In genomic region chr4:170090667-170091052, GRCh38 we compare ENCODE assay signal across 9 cellular contexts. TPM values are rescaled to one million over a fixed set of nuclear protein-coding genes. Genes with fewer than 3 reads are reported as not detected.
DNase-seq lines count a peak whose midpoint lies in the region; ATAC-seq, FAIRE-seq and TF ChIP-seq lines count a peak whose summit lies in the region.
"Had no signal": no experiment of that assay in that cellular context is flagged by ENCODE, and none has a peak within 500 bp of the region (broad histone marks: within the 10 kb centered on the region; RNA-seq: fewer than 3 reads in every experiment).

No MANE protein-coding gene starts in this region.

- no peak for ATAC-seq in HG02763 (IDR thresholded peaks at IDR 0.05; ENCODE audit: unreplicated experiment)

- FAIRE-seq in H54 (lab: Jason Lieb, UNC) = no peak

- peak overlapping the region; percentile 90 for H2AFZ ChIP-seq in osteoblast (ENCODE audit: low read length)

- H4K20me1 ChIP-seq in osteoblast (ENCODE audit: insufficient read depth, low read length) = no peaks in the 10 kb centered on the region

- peak; percentile 43 for DNase-seq in ELR (ENCODE audit: low read depth)
- peak; percentile 28 for DNase-seq in M059J (ENCODE audit: low read depth)
- no peak for DNase-seq in epithelial cell of proximal tubule (ENCODE audit: low read depth)
- DNase-seq in osteoblast (ENCODE audit: insufficient read length, low spot score, missing footprints) = peak; percentile 81
- DNase-seq in H54 (ENCODE audit: insufficient read length, low spot score) = no peak
- DNase-seq in kidney glomerular epithelial cell (lab: John Stamatoyannopoulos, UW) = no peak
- no peak for DNase-seq in HEK293T (ENCODE audit: extremely low spot score)

- no peaks in the 10 kb centered on the region for H3K27me3 ChIP-seq in osteoblast (ENCODE audit: insufficient read depth, low read length)
- H3K27me3 ChIP-seq: transverse colon had no signal

- H3K4me3 ChIP-seq in epithelial cell of proximal tubule (ENCODE audit: low read depth, low read length) = peak overlapping the region; percentile 69
- H3K4me3 ChIP-seq in osteoblast (ENCODE audit: insufficient read depth, low read length) = peak overlapping the region; percentile 86

- peaks cover 13% of the 10 kb centered on the region for H3K4me1 ChIP-seq in osteoblast (ENCODE audit: insufficient read depth, low read length)

- POLR2A ChIA-PET in HEK293T (lab: Yijun Ruan, JAX) = no interaction called here

- H3K79me2 ChIP-seq in osteoblast (ENCODE audit: insufficient read depth, low read length) = peaks cover 5% of the 10 kb centered on the region

- no peaks in the 10 kb centered on the region for H3K9me3 ChIP-seq in osteoblast (ENCODE audit: low read depth, low read length)
- H3K9me3 ChIP-seq: transverse colon had no signal

- no peak overlapping the region for H3K27ac ChIP-seq in osteoblast (ENCODE audit: low read depth, low read length)

- peak overlapping the region; percentile 97 for H3K4me2 ChIP-seq in osteoblast (ENCODE audit: insufficient read depth, low read length)

- peaks cover 3% of the 10 kb centered on the region for H3K36me3 ChIP-seq in osteoblast (ENCODE audit: insufficient read depth, low read length)
- H3K36me3 ChIP-seq: transverse colon had no signal

- TF ChIP-seq CTCF in epithelial cell of proximal tubule (conservative IDR thresholded peaks at IDR 0.05; ENCODE audit: low read depth, low read length) (no peak), osteoblast (IDR thresholded peaks at IDR 0.05; ENCODE audit: extremely low read depth, low read depth, low read length) (no peak)

- CTCF ChIA-PET in HEK293T (lab: Yijun Ruan, JAX) = interaction anchor here (0.6 to 1.6 kb wide), 2 partner anchors 281 to 477 kb away, joined by 3 read pairs; no protein-coding TSS in a partner anchor

- TF ChIP-seq POLR2A in H54 (IDR thresholded peaks at IDR 0.05; ENCODE audit: low read depth, low read length) = no peak

TF ChIP-seq in HEK293T, 16 proteins besides CTCF, POLR2A, EP300 and RAD21:
- no peak for TF ChIP-seq NFRKB (IDR thresholded peaks at IDR 0.05)
- TF ChIP-seq SP1 (IDR thresholded peaks at IDR 0.05) = no peak
- no peak for TF ChIP-seq BHLHE40 (IDR thresholded peaks at IDR 0.05; ENCODE audit: borderline replicate concordance)
- no peak for TF ChIP-seq L3MBTL2 (conservative IDR thresholded peaks at IDR 0.05)
- no peak for TF ChIP-seq LEF1 (IDR thresholded peaks at IDR 0.05; ENCODE audit: borderline replicate concordance)
TF ChIP-seq in HEK293T: peak in this region for 0.

RNA-seq across cellular contexts. Expression of gene AADAT, which starts 0.9 kb away (rescaled TPM):
- 0.30 and 2.6 TPM in 2 replicates for total RNA-seq in M059J (2014; rRNA removed; shearing (Covaris generic))
- 12.5 and 17.4 TPM in 2 replicates for total RNA-seq in epithelial cell of proximal tubule
- total RNA-seq in osteoblast = 4.0 and 6.5 TPM in 2 replicates

Comparison
In these comparisons a context has a peak if more than half of its experiments do, and no peak if none do; other contexts are left out.
1. DNase-seq: peak in ELR (single experiment), M059J (single experiment) and osteoblast (single experiment); none in epithelial cell of proximal tubule (single experiment), H54 (single experiment), kidney glomerular epithelial cell (single experiment) and HEK293T (single experiment).